Comparison of ENCODE assay signal across 1 cellular context in the genomic region with DNA sequence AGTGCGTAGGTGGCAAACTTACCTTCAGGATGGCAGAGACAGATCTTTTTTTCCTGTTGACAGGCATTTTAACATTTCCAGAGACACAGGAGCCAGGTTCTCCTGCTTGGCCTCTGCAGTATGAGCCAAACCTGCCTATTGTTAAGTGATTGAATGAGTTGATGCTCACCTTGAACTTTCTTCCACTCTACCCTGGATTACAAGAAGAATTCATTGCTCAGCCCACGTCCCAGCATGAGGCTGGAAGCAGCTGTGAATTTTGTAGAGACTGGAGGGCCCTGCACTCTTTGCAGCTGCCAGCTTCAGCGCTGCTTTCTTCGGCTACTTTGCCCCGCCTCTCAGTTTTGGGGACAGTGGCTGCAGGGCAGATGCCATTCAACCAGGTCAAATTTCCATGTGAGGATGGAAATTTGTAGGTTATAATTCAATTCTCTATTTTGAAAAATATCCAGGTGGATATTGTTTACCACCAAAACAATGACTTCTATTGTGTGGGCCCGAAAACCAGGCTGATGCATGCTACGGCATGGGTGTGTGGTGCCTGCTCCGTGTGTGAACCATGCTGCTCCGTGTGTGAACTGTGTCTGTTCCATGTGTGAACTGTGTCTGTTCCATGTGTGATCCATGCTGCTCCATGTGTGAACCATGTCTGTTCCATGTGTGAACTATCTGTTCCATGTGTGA.
TF ChIP-seq lines count a peak whose summit lies in the region.

No MANE protein-coding gene starts in this region.

TF ChIP-seq in HepG2, 621 proteins besides CTCF, POLR2A, EP300 and RAD21 (continued from another document and continues in another):
- TF ChIP-seq, protein P1, sequence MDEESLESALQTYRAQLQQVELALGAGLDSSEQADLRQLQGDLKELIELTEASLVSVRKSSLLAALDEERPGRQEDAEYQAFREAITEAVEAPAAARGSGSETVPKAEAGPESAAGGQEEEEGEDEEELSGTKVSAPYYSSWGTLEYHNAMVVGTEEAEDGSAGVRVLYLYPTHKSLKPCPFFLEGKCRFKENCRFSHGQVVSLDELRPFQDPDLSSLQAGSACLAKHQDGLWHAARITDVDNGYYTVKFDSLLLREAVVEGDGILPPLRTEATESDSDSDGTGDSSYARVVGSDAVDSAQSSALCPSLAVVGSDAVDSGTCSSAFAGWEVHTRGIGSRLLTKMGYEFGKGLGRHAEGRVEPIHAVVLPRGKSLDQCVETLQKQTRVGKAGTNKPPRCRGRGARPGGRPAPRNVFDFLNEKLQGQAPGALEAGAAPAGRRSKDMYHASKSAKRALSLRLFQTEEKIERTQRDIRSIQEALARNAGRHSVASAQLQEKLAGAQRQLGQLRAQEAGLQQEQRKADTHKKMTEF (CRISPR knock-in tag; IDR thresholded peaks at IDR 0.05), result peak; percentile 42; the same call in 1 of the 2 replicates
- TF ChIP-seq, protein P2, sequence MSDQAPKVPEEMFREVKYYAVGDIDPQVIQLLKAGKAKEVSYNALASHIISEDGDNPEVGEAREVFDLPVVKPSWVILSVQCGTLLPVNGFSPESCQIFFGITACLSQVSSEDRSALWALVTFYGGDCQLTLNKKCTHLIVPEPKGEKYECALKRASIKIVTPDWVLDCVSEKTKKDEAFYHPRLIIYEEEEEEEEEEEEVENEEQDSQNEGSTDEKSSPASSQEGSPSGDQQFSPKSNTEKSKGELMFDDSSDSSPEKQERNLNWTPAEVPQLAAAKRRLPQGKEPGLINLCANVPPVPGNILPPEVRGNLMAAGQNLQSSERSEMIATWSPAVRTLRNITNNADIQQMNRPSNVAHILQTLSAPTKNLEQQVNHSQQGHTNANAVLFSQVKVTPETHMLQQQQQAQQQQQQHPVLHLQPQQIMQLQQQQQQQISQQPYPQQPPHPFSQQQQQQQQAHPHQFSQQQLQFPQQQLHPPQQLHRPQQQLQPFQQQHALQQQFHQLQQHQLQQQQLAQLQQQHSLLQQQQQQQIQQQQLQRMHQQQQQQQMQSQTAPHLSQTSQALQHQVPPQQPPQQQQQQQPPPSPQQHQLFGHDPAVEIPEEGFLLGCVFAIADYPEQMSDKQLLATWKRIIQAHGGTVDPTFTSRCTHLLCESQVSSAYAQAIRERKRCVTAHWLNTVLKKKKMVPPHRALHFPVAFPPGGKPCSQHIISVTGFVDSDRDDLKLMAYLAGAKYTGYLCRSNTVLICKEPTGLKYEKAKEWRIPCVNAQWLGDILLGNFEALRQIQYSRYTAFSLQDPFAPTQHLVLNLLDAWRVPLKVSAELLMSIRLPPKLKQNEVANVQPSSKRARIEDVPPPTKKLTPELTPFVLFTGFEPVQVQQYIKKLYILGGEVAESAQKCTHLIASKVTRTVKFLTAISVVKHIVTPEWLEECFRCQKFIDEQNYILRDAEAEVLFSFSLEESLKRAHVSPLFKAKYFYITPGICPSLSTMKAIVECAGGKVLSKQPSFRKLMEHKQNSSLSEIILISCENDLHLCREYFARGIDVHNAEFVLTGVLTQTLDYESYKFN (CRISPR knock-in tag; conservative IDR thresholded peaks at IDR 0.05), result no peak
- TF ChIP-seq RFXANK (CRISPR knock-in tag; IDR thresholded peaks at IDR 0.05) (no peak; the same call in 1 of the 2 replicates), HIVEP1 (CRISPR knock-in tag; IDR thresholded peaks at IDR 0.05) (0 out of 2 replicates have a peak, but pooled peaks have one; percentile 32), MBNL3 (CRISPR knock-in tag; conservative IDR thresholded peaks at IDR 0.05) (no peak), ZFP90 (CRISPR knock-in tag; IDR thresholded peaks at IDR 0.05; ENCODE audit: borderline replicate concordance) (0 out of 2 replicates have a peak, but pooled peaks have one; percentile 13), ZNF12 (CRISPR knock-in tag; IDR thresholded peaks at IDR 0.05) (peak; percentile 87), CERS6 (CRISPR knock-in tag; IDR thresholded peaks at IDR 0.05) (no peak), NR1H2 (CRISPR knock-in tag; IDR thresholded peaks at IDR 0.05; ENCODE audit: borderline replicate concordance, low read depth) (no peak), ZNF44 (CRISPR knock-in tag; IDR thresholded peaks at IDR 0.05) (no peak), ARNT2 (CRISPR knock-in tag; IDR thresholded peaks at IDR 0.05; ENCODE audit: low read depth) (no peak), MIXL1 (CRISPR knock-in tag; IDR thresholded peaks at IDR 0.05) (peak; percentile 49; the same call in 1 of the 2 replicates), ZNF142 (CRISPR knock-in tag; IDR thresholded peaks at IDR 0.05) (0 out of 2 replicates have a peak, but pooled peaks have one; percentile 50), KMT2A (CRISPR knock-in tag; IDR thresholded peaks at IDR 0.05) (0 out of 2 replicates have a peak, but pooled peaks have one; percentile 29), GFI1 (CRISPR knock-in tag; IDR thresholded peaks at IDR 0.05; ENCODE audit: borderline replicate concordance) (no peak), CREM (IDR thresholded peaks at IDR 0.05) (no peak), CREM (CRISPR knock-in tag; IDR thresholded peaks at IDR 0.05) (0 out of 2 replicates have a peak, but pooled peaks have one; percentile 0), ZNF788 (CRISPR knock-in tag; IDR thresholded peaks at IDR 0.05; ENCODE audit: borderline replicate concordance) (0 out of 2 replicates have a peak, but pooled peaks have one; percentile 13), SIN3B (IDR thresholded peaks at IDR 0.05; ENCODE audit: low read length) (no peak), PRPF4 (IDR thresholded peaks at IDR 0.05; ENCODE audit: low read depth, low read length, poor library complexity, severe bottlenecking) (no peak), MXD4 (CRISPR knock-in tag; IDR thresholded peaks at IDR 0.05) (no peak), MZF1 (CRISPR knock-in tag; IDR thresholded peaks at IDR 0.05; ENCODE audit: borderline replicate concordance) (0 out of 2 replicates have a peak, but pooled peaks have one; percentile 53), PAX8 (CRISPR knock-in tag; IDR thresholded peaks at IDR 0.05; ENCODE audit: borderline replicate concordance) (peak; percentile 26; the same call in 1 of the 2 replicates), NRL (CRISPR knock-in tag; IDR thresholded peaks at IDR 0.05; ENCODE audit: borderline replicate concordance) (no peak; the same call in 1 of the 2 replicates), HOMEZ (CRISPR knock-in tag; IDR thresholded peaks at IDR 0.05; ENCODE audit: low read depth) (no peak), ZNF552 (CRISPR knock-in tag; IDR thresholded peaks at IDR 0.05; ENCODE audit: borderline replicate concordance) (no peak), NFE2 (CRISPR knock-in tag; IDR thresholded peaks at IDR 0.05) (0 out of 2 replicates have a peak, but pooled peaks have one; percentile 3), NCOA1 (CRISPR knock-in tag; IDR thresholded peaks at IDR 0.05) (peak; percentile 85; the same call in 1 of the 2 replicates), ZNF121 (CRISPR knock-in tag; IDR thresholded peaks at IDR 0.05) (0 out of 2 replicates have a peak, but pooled peaks have one; percentile 45), FOXK2 (IDR thresholded peaks at IDR 0.05) (peak; percentile 15; the same call in 1 of the 2 replicates), ZFX (CRISPR knock-in tag; IDR thresholded peaks at IDR 0.05; ENCODE audit: low read depth) (peak; percentile 6), PPARG (CRISPR knock-in tag; conservative IDR thresholded peaks at IDR 0.05) (peak; percentile 87), ZNF577 (CRISPR knock-in tag; IDR thresholded peaks at IDR 0.05; ENCODE audit: borderline replicate concordance, low read depth) (no peak)
- TF ChIP-seq, protein P3, sequence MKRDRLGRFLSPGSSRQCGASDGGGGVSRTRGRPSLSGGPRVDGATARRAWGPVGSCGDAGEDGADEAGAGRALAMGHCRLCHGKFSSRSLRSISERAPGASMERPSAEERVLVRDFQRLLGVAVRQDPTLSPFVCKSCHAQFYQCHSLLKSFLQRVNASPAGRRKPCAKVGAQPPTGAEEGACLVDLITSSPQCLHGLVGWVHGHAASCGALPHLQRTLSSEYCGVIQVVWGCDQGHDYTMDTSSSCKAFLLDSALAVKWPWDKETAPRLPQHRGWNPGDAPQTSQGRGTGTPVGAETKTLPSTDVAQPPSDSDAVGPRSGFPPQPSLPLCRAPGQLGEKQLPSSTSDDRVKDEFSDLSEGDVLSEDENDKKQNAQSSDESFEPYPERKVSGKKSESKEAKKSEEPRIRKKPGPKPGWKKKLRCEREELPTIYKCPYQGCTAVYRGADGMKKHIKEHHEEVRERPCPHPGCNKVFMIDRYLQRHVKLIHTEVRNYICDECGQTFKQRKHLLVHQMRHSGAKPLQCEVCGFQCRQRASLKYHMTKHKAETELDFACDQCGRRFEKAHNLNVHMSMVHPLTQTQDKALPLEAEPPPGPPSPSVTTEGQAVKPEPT (CRISPR knock-in tag; IDR thresholded peaks at IDR 0.05; ENCODE audit: low read depth), result no peak; the same call in 1 of the 2 replicates
- TF ChIP-seq, protein P4, sequence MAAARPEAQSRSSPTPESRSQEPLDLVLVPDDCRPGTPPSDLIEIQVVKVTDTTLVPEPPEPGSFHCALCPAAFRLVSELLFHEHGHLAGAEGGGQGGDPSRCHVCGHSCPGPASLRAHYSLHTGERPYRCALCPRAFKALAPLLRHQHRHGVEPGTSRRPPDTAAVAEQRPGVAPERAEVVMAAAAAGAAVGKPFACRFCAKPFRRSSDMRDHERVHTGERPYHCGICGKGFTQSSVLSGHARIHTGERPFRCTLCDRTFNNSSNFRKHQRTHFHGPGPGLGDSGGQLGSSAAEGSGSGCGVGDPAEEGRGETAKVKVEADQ (CRISPR knock-in tag; IDR thresholded peaks at IDR 0.05; ENCODE audit: borderline replicate concordance), result no peak
